Comparison of ENCODE assay signal across 21 cellular contexts in genomic region chr5:1975406-1975715, GRCh38.
DNase-seq lines count a peak whose midpoint lies in the region; ATAC-seq and TF ChIP-seq lines count a peak whose summit lies in the region.
"Had no signal": no experiment of that assay in that cellular context is flagged by ENCODE, and none has a peak within 500 bp of the region (broad histone marks: within the 10 kb centered on the region; RNA-seq: fewer than 3 reads in every experiment).

No MANE protein-coding gene starts in this region.

- no peaks in the 10 kb centered on the region for H3K9me3 ChIP-seq in KOPT-K1 (ENCODE audit: insufficient read depth, low read length, poor library complexity, severe bottlenecking)
- H3K9me3 ChIP-seq in esophagus squamous epithelium, result no peaks in the 10 kb centered on the region

- DNase-seq in COLO668 (lab: John Stamatoyannopoulos, UW; ENCODE audit: unreplicated experiment) (peak; percentile 42), NCI-H748 treated with DMSO at 0.1 percent for 48 hours (lab: John Stamatoyannopoulos, UW) (peak; percentile 83), esophagus squamous epithelium (lab: John Stamatoyannopoulos, UW) (no peak), brain microvascular endothelial cell (no peak), DMS114 treated with DMSO at 0.1 percent for 48 hours (lab: John Stamatoyannopoulos, UW; ENCODE audit: unreplicated experiment) (no peak)
- DNase-seq in activated CD4-positive, alpha-beta T cell treated with anti-CD3 and anti-CD28 coated beads, Interleukin-2, amount 50 U/mL, for 1 hour, result no peak
- DNase-seq: activated CD4-positive, alpha-beta T cell treated with anti-CD3 and anti-CD28 coated beads for 1 hour; activated naive CD8-positive, alpha-beta T cell treated with anti-CD3 and anti-CD28 coated beads for 36 hours; CD4-positive, alpha-beta memory T cell; effector memory CD8-positive, alpha-beta T cell; GM23248; naive thymus-derived CD4-positive, alpha-beta T cell; NCI-H69; T1000 had no signal

- H3K27me3 ChIP-seq in esophagus squamous epithelium (no peaks in the 10 kb centered on the region), brain microvascular endothelial cell (replicated peaks) (no peaks in the 10 kb centered on the region)

- no peak for TF ChIP-seq POLR2A in esophagus squamous epithelium (IDR thresholded peaks at IDR 0.05)

- H3K4me3 ChIP-seq in esophagus squamous epithelium (no peak overlapping the region), brain microvascular endothelial cell (ENCODE audit: low read depth, low read length) (no peak overlapping the region)
- H3K4me3 ChIP-seq: GM23248 had no signal

- WGBS in esophagus squamous epithelium, 2 donors, result 38 to 49% methylated on average over 6 to 7 of the region's 7 CpGs

- peaks cover 5 to 41% (median 7%) of the 10 kb centered on the region in 3 donors for H3K4me1 ChIP-seq in esophagus squamous epithelium
- H3K4me1 ChIP-seq: parathyroid adenoma had no signal

- peak overlapping the region; percentile 62 for H3K27ac ChIP-seq in KOPT-K1 (ENCODE audit: low read depth, low read length, poor library complexity, severe bottlenecking)
- H3K27ac ChIP-seq in esophagus squamous epithelium, result peak overlapping the region in 3 of 4 donors; percentile 68 to 82 (median 78)
- no peak overlapping the region for H3K27ac ChIP-seq in brain microvascular endothelial cell
- H3K27ac ChIP-seq: GM23248, parathyroid adenoma had no signal

- intact Hi-C loops in esophagus squamous epithelium (cut with DNase I), result no loop called here

- H3K36me3 ChIP-seq in KOPT-K1 (ENCODE audit: insufficient read depth, low read length) (no peaks in the 10 kb centered on the region), esophagus squamous epithelium (no peaks in the 10 kb centered on the region), brain microvascular endothelial cell (replicated peaks) (no peaks in the 10 kb centered on the region)

- TF ChIP-seq CTCF in esophagus squamous epithelium (IDR thresholded peaks at IDR 0.05) (no peak), brain microvascular endothelial cell (IDR thresholded peaks at IDR 0.05; ENCODE audit: low read depth, low read length, missing control alignments) (no peak)

- no peak for ATAC-seq in HG02840 (IDR thresholded peaks at IDR 0.05; ENCODE audit: low FRiP score, unreplicated experiment)
- ATAC-seq: effector memory CD8-positive, alpha-beta T cell; naive thymus-derived CD4-positive, alpha-beta T cell; Panc1; sciatic nerve; SK-N-SH treated with all-trans-retinoic acid at 6 μM for 48 hours; stimulated activated memory B cell treated with anti-CD40 and anti-IgM and Interleukin-4, amounts not matched to agents 10 μg/mL and 1 μg/mL and 100 μg/mL, for 72 hours had no signal

- in situ Hi-C loops in brain microvascular endothelial cell (cut with HindIII; ENCODE audit: low pct_ligation_motif_present, low sequenced_read_pairs), result no loop called here

Comparison
In these comparisons a context has a peak if more than half of its experiments do, and no peak if none do; other contexts are left out.
1. DNase-seq: peak in COLO668 (single experiment) and NCI-H748 treated with DMSO at 0.1 percent for 48 hours (single experiment); none in esophagus squamous epithelium (single experiment), activated CD4-positive, alpha-beta T cell treated with anti-CD3 and anti-CD28 coated beads, Interleukin-2, amount 50 U/mL, for 1 hour (single experiment), brain microvascular endothelial cell (single experiment) and DMS114 treated with DMSO at 0.1 percent for 48 hours (single experiment).